Comparison of ENCODE assay signal across 12 cellular contexts in the genomic region with DNA sequence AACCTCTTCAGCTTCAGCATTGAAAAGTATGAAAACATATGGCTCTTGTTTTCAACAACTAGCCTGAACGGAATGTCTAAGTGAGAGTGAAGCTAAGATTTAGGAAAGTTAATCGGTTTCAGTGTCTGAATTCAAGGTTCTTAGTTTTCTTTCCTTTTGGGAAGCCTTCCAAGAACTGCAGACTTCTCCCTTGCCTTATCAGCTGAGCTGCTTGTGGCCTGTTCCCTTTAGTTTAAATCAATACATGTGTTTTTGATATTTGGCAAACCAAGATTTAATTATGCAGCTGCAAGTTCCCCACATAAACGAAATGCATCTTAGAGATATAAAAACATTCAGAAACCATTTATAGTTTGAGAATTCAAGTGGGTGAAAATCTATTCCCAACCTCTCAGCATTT.
A peak's percentile ranks its signal among the peaks of the same experiment; 100 is the strongest.
DNase-seq lines count a peak whose midpoint lies in the region; ATAC-seq, FAIRE-seq and TF ChIP-seq lines count a peak whose summit lies in the region.
"Had no signal": no experiment of that assay in that cellular context is flagged by ENCODE, and none has a peak within 500 bp of the region (broad histone marks: within the 10 kb centered on the region; RNA-seq: fewer than 3 reads in every experiment).

No MANE protein-coding gene starts in this region.

- DNase-seq in EH (ENCODE audit: low read depth) (peak; percentile 83), fibroblast of the aortic adventitia (ENCODE audit: low read depth) (peak; percentile 95), smooth muscle cell (lab: John Stamatoyannopoulos, UW; ENCODE audit: unreplicated experiment) (no peak), D721Med (ENCODE audit: insufficient read length, low spot score) (no peak), NCI-H345 treated with DMSO at 0.1 percent for 48 hours (lab: John Stamatoyannopoulos, UW; ENCODE audit: unreplicated experiment) (no peak)
- DNase-seq: Calu3; NCI-H1105 treated with DMSO at 0.1 percent for 48 hours; NCI-H524 treated with DMSO at 0.1 percent for 48 hours; stimulated activated naive CD8-positive, alpha-beta T cell treated with anti-CD3 and anti-CD28 coated beads, Interleukin-15, Interleukin-2, amounts not matched to agents 100 U/mL and 50 U/mL, for 24 hours had no signal

- H3K4me3 ChIP-seq in fibroblast of the aortic adventitia (ENCODE audit: low read depth, low read length) (no peak overlapping the region), smooth muscle cell (no peak overlapping the region)
- H3K4me3 ChIP-seq: prostate gland had no signal

- no peak for ATAC-seq in HG03342 (IDR thresholded peaks at IDR 0.05; ENCODE audit: unreplicated experiment)
- ATAC-seq: stimulated activated naive CD8-positive, alpha-beta T cell treated with anti-CD3 and anti-CD28 coated beads, Interleukin-15, Interleukin-2, amounts not matched to agents 100 U/mL and 50 U/mL, for 24 hours had no signal

- no peaks in the 10 kb centered on the region for H3F3A ChIP-seq in smooth muscle cell (ENCODE audit: low read depth)

- H3K4me2 ChIP-seq in smooth muscle cell: peak overlapping the region; percentile 21

- H4K20me1 ChIP-seq in smooth muscle cell (ENCODE audit: low read depth): no peaks in the 10 kb centered on the region

- H3K4me1 ChIP-seq in smooth muscle cell (ENCODE audit: low read depth): no peaks in the 10 kb centered on the region
- H3K4me1 ChIP-seq: prostate gland had no signal

- H3K79me2 ChIP-seq in smooth muscle cell (ENCODE audit: low read depth): no peaks in the 10 kb centered on the region

- 26% methylated on average over 3 of the region's 3 CpGs for WGBS in smooth muscle cell (ENCODE audit: low lambda C conversion rate)

- H3K9ac ChIP-seq in smooth muscle cell (ENCODE audit: low read depth): no peak overlapping the region

- H3K27me3 ChIP-seq in smooth muscle cell (ENCODE audit: low read depth): no peaks in the 10 kb centered on the region

- TF ChIP-seq CTCF in VCaP (conservative IDR thresholded peaks at IDR 0.05) (no peak), fibroblast of the aortic adventitia (IDR thresholded peaks at IDR 0.05; ENCODE audit: insufficient read depth, low read length) (no peak), smooth muscle cell (IDR thresholded peaks at IDR 0.05; ENCODE audit: borderline replicate concordance, insufficient read depth, poor library complexity, severe bottlenecking) (no peak), D721Med (IDR thresholded peaks at IDR 0.05; ENCODE audit: insufficient read depth, missing control alignments) (no peak)

- FAIRE-seq in D721Med (lab: Jason Lieb, UNC): no peak

- H3K9me3 ChIP-seq in smooth muscle cell (replicated peaks; ENCODE audit: low read depth): no peaks in the 10 kb centered on the region
- H3K9me3 ChIP-seq: prostate gland had no signal

- H3K36me3 ChIP-seq in smooth muscle cell (ENCODE audit: low read depth): no peaks in the 10 kb centered on the region
- H3K36me3 ChIP-seq: prostate gland had no signal

- H3K27ac ChIP-seq in VCaP (peak overlapping the region; percentile 25), smooth muscle cell (ENCODE audit: low read depth) (peak overlapping the region; percentile 2)
- H3K27ac ChIP-seq: prostate gland had no signal

- no peak overlapping the region for H2AFZ ChIP-seq in smooth muscle cell (ENCODE audit: low read depth)

Comparison
In these comparisons a context has a peak if more than half of its experiments do, and no peak if none do; other contexts are left out.
1. DNase-seq: peak in EH (single experiment) and fibroblast of the aortic adventitia (single experiment); none in smooth muscle cell (single experiment), D721Med (single experiment) and NCI-H345 treated with DMSO at 0.1 percent for 48 hours (single experiment).